Comparison of ENCODE assay signal across 12 cellular contexts in the genomic region with DNA sequence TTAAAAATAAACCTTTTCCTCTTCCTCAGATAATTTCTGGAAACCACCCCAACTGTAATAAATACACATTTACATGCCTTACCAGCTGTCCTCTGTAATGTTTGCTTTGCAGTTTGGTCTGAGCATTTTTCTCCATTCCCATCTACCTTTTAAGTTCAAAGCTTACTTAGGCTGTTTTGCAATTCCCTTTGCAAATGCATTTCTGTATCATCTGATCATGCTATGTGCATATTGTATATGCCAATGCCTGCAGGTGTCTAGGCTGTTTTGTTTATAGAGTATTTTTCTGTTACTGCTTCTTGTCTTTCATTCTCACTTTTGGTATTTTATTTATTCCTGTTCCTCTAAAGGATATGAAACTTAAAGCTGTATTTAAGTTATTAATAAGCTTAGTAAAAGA.
A peak's percentile ranks its signal among the peaks of the same experiment; 100 is the strongest.
DNase-seq lines count a peak whose midpoint lies in the region; ATAC-seq lines count a peak whose summit lies in the region.
"Had no signal": no experiment of that assay in that cellular context is flagged by ENCODE, and none has a peak within 500 bp of the region (broad histone marks: within the 10 kb centered on the region; RNA-seq: fewer than 3 reads in every experiment).

No MANE protein-coding gene starts in this region.

- ATAC-seq in GM18499 (IDR thresholded peaks at IDR 0.05; ENCODE audit: insufficient read depth, unreplicated experiment), result peak; percentile 50
- ATAC-seq in GM21390 (IDR thresholded peaks at IDR 0.05; ENCODE audit: unreplicated experiment), result peak; percentile 72
- peak; percentile 61 for ATAC-seq in HG03095 (IDR thresholded peaks at IDR 0.05; ENCODE audit: unreplicated experiment)
- no peak for ATAC-seq in HG03039 (IDR thresholded peaks at IDR 0.05; ENCODE audit: unreplicated experiment)

- peak; percentile 26 for DNase-seq in cerebellar cortex (ENCODE audit: low spot score)
- DNase-seq in GM19238 (ENCODE audit: insufficient read length, low spot score), result no peak
- DNase-seq in NCI-H82 (lab: John Stamatoyannopoulos, UW), result no peak
- DNase-seq in T-helper 2 cell, result no peak
- DNase-seq: activated CD4-positive, alpha-beta T cell treated with anti-CD3 and anti-CD28 coated beads for 1 hour; activated effector memory CD4-positive, alpha-beta T cell treated with anti-CD3 and anti-CD28 coated beads, Interleukin-2, amount 50 U/mL, for 16 hours; SHP77 treated with DMSO at 0.1 percent for 48 hours; stimulated activated CD4-positive, alpha-beta T cell treated with anti-CD3 and anti-CD28 coated beads, Interleukin-4, amount 100 ng/mL, for 24 hours had no signal
